9 cellular contexts compared by ENCODE assay signal in the genomic region with DNA sequence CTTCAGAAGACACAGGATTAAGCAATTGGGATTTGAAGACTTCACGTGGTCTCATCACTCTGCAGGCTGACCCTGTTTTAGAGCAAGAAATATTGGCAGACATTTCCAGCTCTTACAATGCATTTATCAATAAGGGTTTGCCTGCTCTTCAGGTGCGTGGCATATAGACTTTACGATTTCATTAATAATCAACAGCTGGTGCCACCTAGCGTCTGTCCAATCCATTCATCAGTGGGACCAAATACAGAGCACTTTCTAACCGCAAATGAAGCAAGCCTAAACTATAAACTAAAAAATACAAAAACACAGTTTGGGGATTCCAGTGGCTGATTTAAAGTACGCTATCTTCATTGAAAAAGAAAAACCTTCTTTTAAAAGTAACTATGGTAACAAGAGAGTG.
A peak's percentile ranks its signal among the peaks of the same experiment; 100 is the strongest.
DNase-seq lines count a peak whose midpoint lies in the region; ATAC-seq, FAIRE-seq and TF ChIP-seq lines count a peak whose summit lies in the region.
"Had no signal": no experiment of that assay in that cellular context is flagged by ENCODE, and none has a peak within 500 bp of the region (broad histone marks: within the 10 kb centered on the region; RNA-seq: fewer than 3 reads in every experiment).

No MANE protein-coding gene starts in this region.

- peak; percentile 47 for TF ChIP-seq CTCF in WERI-Rb-1 (IDR thresholded peaks at IDR 0.05; ENCODE audit: low read depth, low read length)
- peak in 1 of 2 donors; percentile 23 for TF ChIP-seq CTCF in left lung (IDR thresholded peaks at IDR 0.05)

- CTCF ChIA-PET in CD4-positive, alpha-beta memory T cell (lab: Charles Lee; ENCODE audit: partially characterized antibody), result no interaction called here

- no peaks in the 10 kb centered on the region for H3K27me3 Mint-ChIP-seq in CD4-positive, alpha-beta memory T cell

- intact Hi-C loops in left lung (cut with DNase I), result no loop called here
- intact Hi-C loops in CD4-positive, alpha-beta memory T cell (cut with micrococcal nuclease), result no loop called here

- no peaks in the 10 kb centered on the region for H3K4me1 ChIP-seq in left lung
- no peaks in the 10 kb centered on the region for H3K4me1 ChIP-seq in CD4-positive, alpha-beta memory T cell (ENCODE audit: insufficient read depth, low read length)

- H3K4me3 ChIP-seq in WERI-Rb-1 (ENCODE audit: low read depth, low read length) (no peak overlapping the region), left lung (no peak overlapping the region)
- no peak overlapping the region for H3K4me3 ChIP-seq in CD4-positive, alpha-beta memory T cell (ENCODE audit: low read length in 2 of 2)
- H3K4me3 ChIP-seq: SK-N-MC had no signal

- DNase-seq in COLO668 (lab: John Stamatoyannopoulos, UW; ENCODE audit: unreplicated experiment) (peak; percentile 5), WERI-Rb-1 (peak; percentile 43), left lung (no peak), urothelium cell line (ENCODE audit: low spot score) (no peak)
- no peak for DNase-seq in CD4-positive, alpha-beta memory T cell

- H3K27ac Mint-ChIP-seq in CD4-positive, alpha-beta memory T cell, result no peak overlapping the region

- H3K9me3 ChIP-seq in WERI-Rb-1 (ENCODE audit: severe bottlenecking), result no peaks in the 10 kb centered on the region
- H3K9me3 ChIP-seq in left lung, result no peaks in the 10 kb centered on the region
- H3K9me3 ChIP-seq in CD4-positive, alpha-beta memory T cell (ENCODE audit: control insufficient read depth in 1 of 2, low read length in 2 of 2), result no peaks in the 10 kb centered on the region

- H3K27ac ChIP-seq in WERI-Rb-1, result no peak overlapping the region
- no peak overlapping the region for H3K27ac ChIP-seq in left lung
- no peak overlapping the region for H3K27ac ChIP-seq in CD4-positive, alpha-beta memory T cell (ENCODE audit: low read depth, low read length)
- H3K27ac ChIP-seq: SK-N-MC had no signal

- peak; percentile 63 for ATAC-seq in HG03159 (IDR thresholded peaks at IDR 0.05; ENCODE audit: unreplicated experiment)
- ATAC-seq in left lung, result peak; percentile 54
- no peak for ATAC-seq in GM21367 (IDR thresholded peaks at IDR 0.05; ENCODE audit: unreplicated experiment)
- no peak for ATAC-seq in HG03469 (IDR thresholded peaks at IDR 0.05; ENCODE audit: unreplicated experiment)

- peaks cover 0 to 3% (median 0%) of the 10 kb centered on the region in 8 donors for H3K9me3 Mint-ChIP-seq in CD4-positive, alpha-beta memory T cell

- no peaks in the 10 kb centered on the region for H3K4me1 Mint-ChIP-seq in CD4-positive, alpha-beta memory T cell

- H3K27me3 ChIP-seq in WERI-Rb-1 (ENCODE audit: insufficient read depth, low read depth, severe bottlenecking) (peaks cover 5% of the 10 kb centered on the region), left lung (no peaks in the 10 kb centered on the region)
- H3K27me3 ChIP-seq in CD4-positive, alpha-beta memory T cell (ENCODE audit: insufficient read depth, low read length), result no peaks in the 10 kb centered on the region

- POLR2A ChIA-PET in CD4-positive, alpha-beta memory T cell (lab: Charles Lee; ENCODE audit: partially characterized antibody), result no interaction called here

- no peaks in the 10 kb centered on the region for H3K36me3 Mint-ChIP-seq in CD4-positive, alpha-beta memory T cell

- H3K36me3 ChIP-seq in WERI-Rb-1, result no peaks in the 10 kb centered on the region
- no peaks in the 10 kb centered on the region for H3K36me3 ChIP-seq in left lung
- no peaks in the 10 kb centered on the region for H3K36me3 ChIP-seq in CD4-positive, alpha-beta memory T cell (ENCODE audit: insufficient read depth, low read length)

- no peak overlapping the region for H3K4me3 Mint-ChIP-seq in CD4-positive, alpha-beta memory T cell

- no peak for FAIRE-seq in urothelium cell line (lab: Jason Lieb, UNC)

Comparison
In these comparisons a context has a peak if more than half of its experiments do, and no peak if none do; other contexts are left out.
1. DNase-seq: peak in COLO668 (single experiment) and WERI-Rb-1 (single experiment); none in left lung (0 of 2), CD4-positive, alpha-beta memory T cell (0 of 5) and urothelium cell line (single experiment).
2. ATAC-seq: peak in HG03159 (single experiment) and left lung (single experiment); none in GM21367 (single experiment) and HG03469 (single experiment).